In genomic region chr1:39160703-39161102, GRCh38 we compare ENCODE assay signal across 18 cellular contexts. TPM values are rescaled to one million over a fixed set of nuclear protein-coding genes. Genes with fewer than 3 reads are reported as not detected.
A peak's percentile ranks its signal among the peaks of the same experiment; 100 is the strongest.
DNase-seq lines count a peak whose midpoint lies in the region; TF ChIP-seq lines count a peak whose summit lies in the region.
"Had no signal": no experiment of that assay in that cellular context is flagged by ENCODE, and none has a peak within 500 bp of the region (broad histone marks: within the 10 kb centered on the region; RNA-seq: fewer than 3 reads in every experiment).

No MANE protein-coding gene starts in this region.

- H2AFZ ChIP-seq in PC-9, result no peak overlapping the region

- no TSS peak for BruUV-seq in PC-9 (replicated peaks; lab: Mats Ljungman, UMichigan)

- H3K9me3 ChIP-seq in AG04450 (ENCODE audit: control insufficient read depth, insufficient read depth, low read length) (no peaks in the 10 kb centered on the region; the same call in 1 of the 2 replicates), muscle layer of colon (ENCODE audit: low read length) (no peaks in the 10 kb centered on the region), PC-9 (ENCODE audit: insufficient read depth, low read depth) (no peaks in the 10 kb centered on the region)
- H3K9me3 ChIP-seq: BLaER1, heart left ventricle had no signal

- no peak overlapping the region for H3K4me2 ChIP-seq in PC-9
- H3K4me2 ChIP-seq: BLaER1 had no signal

- in situ Hi-C loops in GM13976 (cut with MboI; ENCODE audit: low sequenced_read_pairs, unreplicated experiment), result no loop called here

- H4K20me1 ChIP-seq in PC-9 (ENCODE audit: insufficient read depth), result no peaks in the 10 kb centered on the region; the same call in 1 of the 2 replicates

- no peaks in the 10 kb centered on the region for H3K9me2 ChIP-seq in PC-9 (ENCODE audit: insufficient read depth)

- intact Hi-C loops in PC-9 (cut with micrococcal nuclease; ENCODE audit: unreplicated experiment), result no loop called here

- H3K27ac ChIP-seq in AG04450 (ENCODE audit: low read depth, low read length), result no peak overlapping the region
- peak overlapping the region; percentile 16 for H3K27ac ChIP-seq in muscle layer of colon (ENCODE audit: low read depth, low read length)
- H3K27ac ChIP-seq in PC-9, result no peak overlapping the region
- H3K27ac ChIP-seq: BLaER1 had no signal

- CTCF ChIA-PET in AG04450 (lab: Charles Lee) (no interaction called here), PC-9 (lab: Charles Lee) (interaction anchor here (0.5 kb wide), 1 partner anchor 16 kb away, joined by 3 read pairs; no protein-coding TSS in a partner anchor)

- H3K9ac ChIP-seq in muscle layer of colon (ENCODE audit: low read length), result no peak overlapping the region
- H3K9ac ChIP-seq: BLaER1 had no signal

- no peaks in the 10 kb centered on the region for H3K27me3 ChIP-seq in AG04450 (ENCODE audit: control insufficient read depth, insufficient read depth, low read length)
- H3K27me3 ChIP-seq in muscle layer of colon (ENCODE audit: control insufficient read depth in 1 of 2, insufficient read depth in 2 of 2, low read length in 2 of 2), result no peaks in the 10 kb centered on the region
- H3K27me3 ChIP-seq in PC-9 (ENCODE audit: insufficient read depth, low read depth), result no peaks in the 10 kb centered on the region
- H3K27me3 ChIP-seq in H7 (ENCODE audit: control insufficient read depth, insufficient read depth, low read length), result no peaks in the 10 kb centered on the region
- H3K27me3 ChIP-seq: BLaER1, heart left ventricle had no signal

- H3K27ac Mint-ChIP-seq in HFFc6, result 0 out of 2 replicates have a peak overlapping the region, but pooled peaks have one; percentile 10
- H3K27ac Mint-ChIP-seq: activated T-helper 1 cell treated with anti-CD3 and anti-CD28 coated beads, Interleukin-12 subunit alpha, Interleukin-12 subunit beta, Interleukin-2, Interleukin-4 antibody, amounts not matched to agents 30 ng/mL and 10 ng/mL and 1 ng/mL, durations not matched to agents 14 hours and 24 hours and 36 hours had no signal

- DNase-seq in AG04450 (ENCODE audit: low read depth, low spot score), result no peak
- DNase-seq in HFFc6, result no peak
- peak; percentile 52 for DNase-seq in dermis blood vessel endothelial cell
- no peak for DNase-seq in PC-9
- DNase-seq in H7, result no peak
- no peak for DNase-seq in GM13976 (ENCODE audit: low spot score)
- no peak for DNase-seq in stimulated activated CD4-positive, alpha-beta T cell treated with anti-CD3 and anti-CD28 coated beads, Interleukin-4, amount 100 ng/mL, for 4 hours
- DNase-seq: activated CD4-positive, alpha-beta T cell treated with anti-CD3 and anti-CD28 coated beads, Interleukin-2, amount 50 U/mL, for 1 hour; aorta; GDM1; heart left ventricle; left ventricle myocardium superior; MV-4-11; nucleus accumbens; T-helper 2 cell had no signal

- H3K27me3 Mint-ChIP-seq in HFFc6 (ENCODE audit: insufficient read depth), result peaks cover 4% of the 10 kb centered on the region; the same call in 1 of the 2 replicates

- H3K4me1 ChIP-seq in muscle layer of colon (ENCODE audit: insufficient read depth, low read length), result peaks cover 62% of the 10 kb centered on the region
- peaks cover 45% of the 10 kb centered on the region for H3K4me1 ChIP-seq in PC-9 (replicated peaks; ENCODE audit: insufficient read depth)

- H3K4me3 Mint-ChIP-seq in HFFc6, result no peak overlapping the region
- H3K4me3 Mint-ChIP-seq: activated T-helper 1 cell treated with anti-CD3 and anti-CD28 coated beads, Interleukin-12 subunit alpha, Interleukin-12 subunit beta, Interleukin-2, Interleukin-4 antibody, amounts not matched to agents 30 ng/mL and 10 ng/mL and 1 ng/mL, durations not matched to agents 14 hours and 24 hours and 36 hours had no signal

- peaks cover 69% of the 10 kb centered on the region for H3K4me1 Mint-ChIP-seq in HFFc6 (ENCODE audit: low read depth)

- POLR2A ChIA-PET in AG04450 (lab: Yijun Ruan, JAX), result interaction anchor here (0.9 kb wide), 1 partner anchor 15 kb away, joined by 3 read pairs; no protein-coding TSS in a partner anchor
- POLR2A ChIA-PET in PC-9 (lab: Charles Lee; ENCODE audit: unreplicated experiment), result no interaction called here

- H3K79me2 ChIP-seq in PC-9 (ENCODE audit: low read depth), result peaks cover 43% of the 10 kb centered on the region

- peaks cover 18% of the 10 kb centered on the region for H3F3A ChIP-seq in PC-9 (ENCODE audit: insufficient read depth, low read depth)

- no peaks in the 10 kb centered on the region for H3K9me3 Mint-ChIP-seq in HFFc6
- H3K9me3 Mint-ChIP-seq: activated T-helper 1 cell treated with anti-CD3 and anti-CD28 coated beads, Interleukin-12 subunit alpha, Interleukin-12 subunit beta, Interleukin-2, Interleukin-4 antibody, amounts not matched to agents 30 ng/mL and 10 ng/mL and 1 ng/mL, durations not matched to agents 14 hours and 24 hours and 36 hours had no signal

- H3K36me3 ChIP-seq in muscle layer of colon (ENCODE audit: insufficient read depth, low read length) (no peaks in the 10 kb centered on the region), PC-9 (ENCODE audit: low read depth) (no peaks in the 10 kb centered on the region), H7 (replicated peaks; ENCODE audit: control insufficient read depth, insufficient read depth, low read length) (no peaks in the 10 kb centered on the region; the same call in 1 of the 2 replicates)
- H3K36me3 ChIP-seq: heart left ventricle had no signal

- peak; percentile 42 for TF ChIP-seq CTCF in AG04450 (IDR thresholded peaks at IDR 0.05; ENCODE audit: low read depth, low read length)
- TF ChIP-seq CTCF in HFFc6 (IDR thresholded peaks at IDR 0.05), result peak; percentile 18; the same call in 1 of the 2 replicates
- no peak for TF ChIP-seq CTCF in PC-9 (conservative IDR thresholded peaks at IDR 0.05)
- TF ChIP-seq CTCF in GM13976 (IDR thresholded peaks at IDR 0.05; ENCODE audit: borderline replicate concordance, control extremely low read depth, extremely low read depth, insufficient read depth, missing control alignments), result no peak

- H3K36me3 Mint-ChIP-seq in HFFc6 (ENCODE audit: low read depth), result peaks cover 9% of the 10 kb centered on the region

- H3K4me3 ChIP-seq in AG04450 (ENCODE audit: low read depth, low read length) (no peak overlapping the region), muscle layer of colon (ENCODE audit: low read depth in 1 of 2, low read length in 2 of 2) (no peak overlapping the region), PC-9 (no peak overlapping the region), H7 (ENCODE audit: insufficient read depth, low read depth, low read length) (no peak overlapping the region)
- H3K4me3 ChIP-seq: BLaER1, heart left ventricle had no signal

RNA-seq across cellular contexts. Expression of gene MACF1, which starts 43.8 kb away (rescaled TPM):
- polyA plus RNA-seq in AG04450 (2011; rRNA removed), result 118 and 121 TPM in 2 replicates
- polyA minus RNA-seq in AG04450 (2011; rRNA and poly(A)+ RNA removed), result 470 and 541 TPM in 2 replicates
- 100 to 1,000 TPM; 201 to 308 (median 223) TPM for total RNA-seq in HFFc6 (2021; fragmentation: NEBNext Ultra II Directional; extraction: Animal tissue kit (Norgen Biotek cat#: 25700))
- total RNA-seq in dermis blood vessel endothelial cell (653 and 751 TPM in 2 replicates), PC-9 (2021) (189 and 199 TPM in 2 replicates)
- total RNA-seq in H7 (2014; rRNA removed; shearing (Covaris generic)), result 102 and 152 TPM in 2 replicates

Comparison
In these comparisons a context has a peak if more than half of its experiments do, and no peak if none do; other contexts are left out.
1. CTCF ChIP-seq: peak in AG04450 (single experiment) and HFFc6 (single experiment); none in PC-9 (single experiment) and GM13976 (single experiment).